ENCODE assay signal across 13 cellular contexts in the genomic region with DNA sequence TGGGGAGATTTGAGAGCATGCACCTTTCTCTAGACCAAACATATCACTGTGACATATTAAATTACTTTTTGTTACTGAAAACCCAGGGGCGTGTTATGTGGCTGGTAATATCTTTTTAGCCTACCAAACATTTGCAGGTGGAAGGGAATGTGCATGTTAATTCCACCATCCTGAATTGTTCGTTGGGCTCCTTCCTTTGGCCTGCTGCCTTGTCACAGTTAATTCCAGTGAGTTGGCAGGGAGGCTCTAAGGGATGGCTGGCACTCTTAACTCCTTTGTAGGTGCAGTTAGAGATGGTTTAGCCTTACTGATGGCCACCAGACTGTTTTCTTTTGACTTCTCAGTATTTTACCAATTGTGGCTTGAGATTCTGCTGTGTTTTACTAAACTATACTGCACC.
DNase-seq lines count a peak whose midpoint lies in the region; ATAC-seq and TF ChIP-seq lines count a peak whose summit lies in the region.
"Had no signal": no experiment of that assay in that cellular context is flagged by ENCODE, and none has a peak within 500 bp of the region (broad histone marks: within the 10 kb centered on the region; RNA-seq: fewer than 3 reads in every experiment).

No MANE protein-coding gene starts in this region.

- no peaks in the 10 kb centered on the region for H3K9me3 ChIP-seq in thyroid gland
- H3K9me3 ChIP-seq: transverse colon had no signal

- no peaks in the 10 kb centered on the region for H3K36me3 ChIP-seq in thyroid gland
- H3K36me3 ChIP-seq: transverse colon had no signal

- DNase-seq in NCI-H2171 treated with DMSO at 0.1 percent for 48 hours (lab: John Stamatoyannopoulos, UW) (peak; percentile 35), NCI-H2171 (lab: John Stamatoyannopoulos, UW) (no peak), endothelial cell (ENCODE audit: low spot score) (no peak), medulla oblongata (ENCODE audit: extremely low spot score) (peak; percentile 62), thyroid gland (peak; percentile 37 to 53), OCI-M1 (lab: John Stamatoyannopoulos, UW) (no peak), SKM-1 (lab: John Stamatoyannopoulos, UW; ENCODE audit: unreplicated experiment) (no peak)
- DNase-seq: activated naive CD4-positive, alpha-beta T cell treated with anti-CD3 and anti-CD28 coated beads, Interleukin-2, amount 50 U/mL, for 16 hours; DMS153; NCI-H146; transverse colon had no signal

- H3K27ac ChIP-seq in thyroid gland = peak overlapping the region; percentile 70 to 78 (median 74)

- ATAC-seq in HG02852 (IDR thresholded peaks at IDR 0.05; ENCODE audit: unreplicated experiment) = no peak
- ATAC-seq: HCT116 had no signal

- TF ChIP-seq CTCF in endothelial cell (IDR thresholded peaks at IDR 0.05; ENCODE audit: unreplicated experiment) (no peak), thyroid gland (IDR thresholded peaks at IDR 0.05) (no peak)

- H3K4me3 ChIP-seq in thyroid gland (replicated peaks in 1 of 3) = no peak overlapping the region
- H3K4me3 ChIP-seq: transverse colon had no signal

- no peaks in the 10 kb centered on the region for H3K36me3 Mint-ChIP-seq in endothelial cell (ENCODE audit: low read depth, unreplicated experiment)

- peaks cover 31% of the 10 kb centered on the region for H3K4me1 Mint-ChIP-seq in endothelial cell (ENCODE audit: unreplicated experiment)

- H3K4me3 Mint-ChIP-seq in endothelial cell (ENCODE audit: unreplicated experiment) = no peak overlapping the region

- H3K27ac Mint-ChIP-seq in endothelial cell (ENCODE audit: unreplicated experiment) = peak overlapping the region; percentile 81

- no peaks in the 10 kb centered on the region for H3K27me3 ChIP-seq in thyroid gland
- H3K27me3 ChIP-seq: transverse colon had no signal

- no peaks in the 10 kb centered on the region for H3K27me3 Mint-ChIP-seq in endothelial cell (ENCODE audit: unreplicated experiment)

- TF ChIP-seq POLR2A in thyroid gland (IDR thresholded peaks at IDR 0.05) = no peak

- WGBS in thyroid gland, 2 donors = 50 to 58% methylated on average over 2 of the region's 2 CpGs

- H3K4me1 ChIP-seq in thyroid gland = peaks cover 51 to 60% of the 10 kb centered on the region in 2 donors

- intact Hi-C loops in thyroid gland (cut with DNase I) = no loop called here

- H3K9me3 Mint-ChIP-seq in endothelial cell (ENCODE audit: unreplicated experiment) = no peaks in the 10 kb centered on the region

Comparison
In these comparisons a context has a peak if more than half of its experiments do, and no peak if none do; other contexts are left out.
1. DNase-seq: peak in NCI-H2171 treated with DMSO at 0.1 percent for 48 hours (single experiment), medulla oblongata (single experiment) and thyroid gland (2 of 2); none in NCI-H2171 (single experiment), endothelial cell (single experiment), OCI-M1 (single experiment) and SKM-1 (single experiment).